In genomic region chr20:53977391-53977790, GRCh38 we compare ENCODE assay signal across 34 cellular contexts.
"Had no signal": no experiment of that assay in that cellular context is flagged by ENCODE, and none has a peak within 500 bp of the region (broad histone marks: within the 10 kb centered on the region; RNA-seq: fewer than 3 reads in every experiment).

No MANE protein-coding gene starts in this region.

- H3K4me2 ChIP-seq: KMS-11 had no signal

- H3K36me3 ChIP-seq: MG63 had no signal

- H3K4me3 ChIP-seq: MG63 had no signal

- H3K27me3 ChIP-seq: MG63 had no signal

- DNase-seq: Karpas-422, Kasumi-1, MG63, MM.1S, MV-4-11, NCI-H1048, NCI-H1092, NCI-H1092 treated with DMSO at 0.1 percent for 48 hours, NCI-H1105, NCI-H1105 treated with DMSO at 0.1 percent for 48 hours, NCI-H1417, NCI-H1417 treated with DMSO at 0.1 percent for 48 hours, NCI-H1436, NCI-H1436 treated with DMSO at 0.1 percent for 48 hours, NCI-H146, NCI-H1694, NCI-H1694 treated with DMSO at 0.1 percent for 48 hours, NCI-H187, NCI-H187 treated with DMSO at 0.1 percent for 48 hours, NCI-H1930, NCI-H2029, NCI-H2029 treated with DMSO at 0.1 percent for 48 hours, NCI-H2081, NCI-H2081 treated with DMSO at 0.1 percent for 48 hours, NCI-H2107, NCI-H2171, NCI-H2171 treated with DMSO at 0.1 percent for 48 hours, NCI-H2227 treated with DMSO at 0.1 percent for 48 hours, NCI-H226, NCI-H345, NCI-H446, NCI-H446 treated with DMSO at 0.1 percent for 48 hours, NCI-H510A had no signal

- H3K27ac ChIP-seq: KMS-11 had no signal

- H3K9ac ChIP-seq: KMS-11 had no signal
